Comparison of ENCODE assay signal across 8 cellular contexts in genomic region chr2:75646583-75647425, GRCh38. TPM values are rescaled to one million over a fixed set of nuclear protein-coding genes. Genes with fewer than 3 reads are reported as not detected.
DNase-seq lines count a peak whose midpoint lies in the region; ATAC-seq and TF ChIP-seq lines count a peak whose summit lies in the region.

Gene MRPL19 (plus strand): TSS chr2:75646783. CDS start chr2:75646808, 25 bp downstream.

- H4K20me1 ChIP-seq in IMR-90 (ENCODE audit: insufficient read depth, low read length) (no peaks in the 10 kb centered on the region), PC-3 (ENCODE audit: low read length) (no peaks in the 10 kb centered on the region)

- H3K27ac ChIP-seq in IMR-90 (ENCODE audit: insufficient read depth, low read length) (peak within 1 kb of the TSS; percentile 67), PC-3 (ENCODE audit: low read length) (peak within 1 kb of the TSS; percentile 35)

- TF ChIP-seq POLR2A in IMR-90 (IDR thresholded peaks at IDR 0.05; ENCODE audit: low read depth, low read length), result peak; percentile 33; the same call in 1 of the 2 replicates

- H3K79me2 ChIP-seq in PC-3 (ENCODE audit: low read length), result peaks cover 38% of the 10 kb centered on the region

- TF ChIP-seq CTCF in IMR-90 (conservative IDR thresholded peaks at IDR 0.05; ENCODE audit: low read depth, low read length) (no peak), PC-3 (conservative IDR thresholded peaks at IDR 0.05; ENCODE audit: low read depth, low read length) (no peak), epithelial cell of proximal tubule (conservative IDR thresholded peaks at IDR 0.05; ENCODE audit: low read depth, low read length) (no peak)

- POLR2A ChIA-PET in IMR-90 (lab: Charles Lee; ENCODE audit: unreplicated experiment), result no interaction called here
- POLR2A ChIA-PET in PC-3 (lab: Charles Lee; ENCODE audit: unreplicated experiment), result interaction anchor here (0.6 kb wide), 2 partner anchors 26 to 123 kb away, joined by 4 read pairs; no protein-coding TSS in a partner anchor

- H3K56ac ChIP-seq in IMR-90 (ENCODE audit: extremely low read depth, insufficient read depth, low read length), result peak within 1 kb of the TSS; percentile 72; the same call in 1 of the 2 replicates

- peak within 1 kb of the TSS; percentile 53 for H2BK5ac ChIP-seq in IMR-90 (ENCODE audit: low read depth, low read length, poor library complexity, severe bottlenecking)

- dilution Hi-C loops in IMR-90 (cut with HindIII; ENCODE audit: low sequenced_read_pairs, unreplicated experiment), result loop anchor here (25.0 kb wide), 1 partner anchor 185 kb away; no protein-coding TSS in a partner anchor

- intact Hi-C loops in IMR-90 (cut with micrococcal nuclease), result loop anchor here (1.0 kb wide), 1 partner anchor 63 kb away; the partner anchor contains the start of gene GCFC2
- intact Hi-C loops in PC-3 (cut with micrococcal nuclease), result loop anchor here (1.0 kb wide), 1 partner anchor 64 kb away; no protein-coding TSS in a partner anchor

- TF ChIP-seq RAD21 in IMR-90 (IDR thresholded peaks at IDR 0.05; ENCODE audit: low read length), result no peak

- 0 out of 2 replicates have a peak, but pooled peaks cover 5% of the 10 kb centered on the region for H3K9me1 ChIP-seq in IMR-90 (ENCODE audit: insufficient read depth, low read length)

- peaks cover 12% of the 10 kb centered on the region for H3K36me3 ChIP-seq in IMR-90 (ENCODE audit: control insufficient read depth, insufficient read depth, low read length)
- H3K36me3 ChIP-seq in PC-3 (ENCODE audit: low read depth, low read length), result peaks cover 12% of the 10 kb centered on the region

- H3K14ac ChIP-seq in IMR-90 (replicated peaks; ENCODE audit: low read depth, low read length), result peak within 1 kb of the TSS; percentile 93

- CTCF ChIA-PET in IMR-90 (lab: Yijun Ruan, JAX) (interaction anchor here (0.6 kb wide), 1 partner anchor 69 kb away, joined by 3 read pairs; no protein-coding TSS in a partner anchor), PC-3 (lab: Charles Lee) (interaction anchor here (0.6 kb wide), 1 partner anchor 181 kb away, joined by 4 read pairs; no protein-coding TSS in a partner anchor)

- H3F3A ChIP-seq in PC-3 (ENCODE audit: low read length, unreplicated experiment), result no peaks in the 10 kb centered on the region

- H3K4ac ChIP-seq in IMR-90 (ENCODE audit: low read depth, low read length), result peak within 1 kb of the TSS; percentile 84

- peak; percentile 66 for DNase-seq in DMS153 (lab: John Stamatoyannopoulos, UW)
- peak; percentile 93 for DNase-seq in IMR-90
- DNase-seq in PC-3, result peak; percentile 91
- DNase-seq in activated T-cell treated with anti-CD3 and anti-CD28 coated beads for 4 hours, result peak; percentile 55
- DNase-seq in epithelial cell of proximal tubule (ENCODE audit: low read depth), result peak; percentile 67
- DNase-seq in mucosa of gallbladder (ENCODE audit: low spot score), result peak; percentile 90
- peak; percentile 62 for DNase-seq in stimulated activated CD8-positive, alpha-beta memory T cell treated with anti-CD3 and anti-CD28 coated beads, Interleukin-4, amount 100 ng/mL, for 24 hours (ENCODE audit: low read depth)

- H3K4me1 ChIP-seq in IMR-90 (ENCODE audit: control insufficient read depth, insufficient read depth, low read length) (no peaks in the 10 kb centered on the region), PC-3 (ENCODE audit: insufficient read depth, low read length) (peaks cover 6% of the 10 kb centered on the region)

- 0 out of 2 replicates have a peak within 1 kb of the TSS, but pooled peaks have one; percentile 28 for H2AK5ac ChIP-seq in IMR-90 (ENCODE audit: low read depth, low read length)

- no TSS peak for BruUV-seq in IMR-90 (replicated peaks; lab: Mats Ljungman, UMichigan)
- TSS peak; percentile 40 for BruUV-seq in PC-3 (replicated peaks; lab: Mats Ljungman, UMichigan)

- H3K27me3 ChIP-seq in IMR-90 (ENCODE audit: control insufficient read depth, insufficient read depth, low read length) (no peaks in the 10 kb centered on the region), PC-3 (ENCODE audit: low read length) (no peaks in the 10 kb centered on the region)

- peak within 1 kb of the TSS; percentile 77 for H3K9ac ChIP-seq in IMR-90 (ENCODE audit: low read depth, low read length)
- H3K9ac ChIP-seq in PC-3 (ENCODE audit: low read length), result peak within 1 kb of the TSS; percentile 97

- peak within 1 kb of the TSS; percentile 88 for H2AK9ac ChIP-seq in IMR-90 (replicated peaks; ENCODE audit: low read depth, low read length, poor library complexity)

- H3K79me1 ChIP-seq in IMR-90 (ENCODE audit: low read depth in 1 of 2, low read length in 2 of 2), result peaks cover 4 to 32% of the 10 kb centered on the region in 2 experiments

- H2BK15ac ChIP-seq in IMR-90 (ENCODE audit: low read depth, low read length), result no peak within 1 kb of the TSS

- H3K4me3 ChIP-seq in IMR-90 (ENCODE audit: insufficient read depth, low read depth, low read length) (peak within 1 kb of the TSS; percentile 66), PC-3 (ENCODE audit: low read length) (peak within 1 kb of the TSS; percentile 94), epithelial cell of proximal tubule (ENCODE audit: low read depth, low read length) (peak within 1 kb of the TSS; percentile 94)

- H3K23ac ChIP-seq in IMR-90 (ENCODE audit: low read depth, low read length), result peak within 1 kb of the TSS; percentile 61

- peak within 1 kb of the TSS; percentile 69 for H2BK120ac ChIP-seq in IMR-90 (ENCODE audit: low read depth, low read length)

- H4K8ac ChIP-seq in IMR-90 (ENCODE audit: low read depth in 2 of 2, low read length in 2 of 2), result peak within 1 kb of the TSS; percentile 90 to 93

- peak within 1 kb of the TSS; percentile 54 for H4K91ac ChIP-seq in IMR-90 (ENCODE audit: insufficient read depth, low read depth, low read length)

- H4K5ac ChIP-seq in IMR-90 (ENCODE audit: low read depth, low read length), result peak within 1 kb of the TSS; percentile 87

- H2BK20ac ChIP-seq in IMR-90 (ENCODE audit: low read depth, low read length), result 0 out of 2 replicates have a peak within 1 kb of the TSS, but pooled peaks have one; percentile 38

- no peaks in the 10 kb centered on the region for H3K9me2 ChIP-seq in PC-3 (replicated peaks; ENCODE audit: low read length)

- peak within 1 kb of the TSS; percentile 68 for H3K4me2 ChIP-seq in IMR-90 (ENCODE audit: low read depth, low read length)
- H3K4me2 ChIP-seq in PC-3 (ENCODE audit: low read length), result peak within 1 kb of the TSS; percentile 99

- no peaks in the 10 kb centered on the region for H3K9me3 ChIP-seq in IMR-90 (ENCODE audit: control insufficient read depth, insufficient read depth, low read length)
- no peaks in the 10 kb centered on the region for H3K9me3 ChIP-seq in PC-3 (ENCODE audit: low read length)

- 1% methylated on average over 26 of the region's 60 CpGs; no CpG with 5 or more reads in 1 of the 2 experiments for WGBS in IMR-90 (ENCODE audit: extremely low coverage in 2 of 2, insufficient read length in 1 of 2), 2 experiments

- H2AFZ ChIP-seq in IMR-90 (replicated peaks; ENCODE audit: low read length, poor library complexity), result peak within 1 kb of the TSS; percentile 99
- peak within 1 kb of the TSS; percentile 99 for H2AFZ ChIP-seq in PC-3 (ENCODE audit: low read length)

- ATAC-seq in GM21529 (IDR thresholded peaks at IDR 0.05; ENCODE audit: unreplicated experiment) (peak; percentile 95), IMR-90 (ENCODE audit: low read depth) (peak; percentile 99), PC-3 (peak; percentile 98)

- H3K18ac ChIP-seq in IMR-90 (ENCODE audit: low read depth, low read length), result peak within 1 kb of the TSS; percentile 17

- in situ Hi-C loops in IMR-90 (cut with MboI; ENCODE audit: low sequenced_read_pairs), result no loop called here

TF ChIP-seq in IMR-90, 13 proteins besides CTCF, POLR2A, EP300 and RAD21:
- no peak for TF ChIP-seq SMC3 (IDR thresholded peaks at IDR 0.05; ENCODE audit: low read depth, low read length)
- TF ChIP-seq CHD1 (IDR thresholded peaks at IDR 0.05; ENCODE audit: low read depth, low read length), result no peak
- no peak for TF ChIP-seq RCOR1 (IDR thresholded peaks at IDR 0.05; ENCODE audit: insufficient replicate concordance, low read length)
- TF ChIP-seq NFE2L2 (IDR thresholded peaks at IDR 0.05; ENCODE audit: low read depth, low read length), result no peak
- peak; percentile 23; the same call in 1 of the 2 replicates for TF ChIP-seq BHLHE40 (IDR thresholded peaks at IDR 0.05; ENCODE audit: low read depth, low read length)
- TF ChIP-seq, protein P1, sequence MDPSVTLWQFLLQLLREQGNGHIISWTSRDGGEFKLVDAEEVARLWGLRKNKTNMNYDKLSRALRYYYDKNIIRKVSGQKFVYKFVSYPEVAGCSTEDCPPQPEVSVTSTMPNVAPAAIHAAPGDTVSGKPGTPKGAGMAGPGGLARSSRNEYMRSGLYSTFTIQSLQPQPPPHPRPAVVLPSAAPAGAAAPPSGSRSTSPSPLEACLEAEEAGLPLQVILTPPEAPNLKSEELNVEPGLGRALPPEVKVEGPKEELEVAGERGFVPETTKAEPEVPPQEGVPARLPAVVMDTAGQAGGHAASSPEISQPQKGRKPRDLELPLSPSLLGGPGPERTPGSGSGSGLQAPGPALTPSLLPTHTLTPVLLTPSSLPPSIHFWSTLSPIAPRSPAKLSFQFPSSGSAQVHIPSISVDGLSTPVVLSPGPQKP (IDR thresholded peaks at IDR 0.05; ENCODE audit: borderline replicate concordance, low read depth, low read length), result no peak
- no peak; the same call in 1 of the 2 replicates for TF ChIP-seq CEBPB (IDR thresholded peaks at IDR 0.05; ENCODE audit: low read depth, low read length)
- no peak for TF ChIP-seq RFX5 (IDR thresholded peaks at IDR 0.05; ENCODE audit: low read depth, low read length)
- TF ChIP-seq MAZ (IDR thresholded peaks at IDR 0.05; ENCODE audit: borderline replicate concordance, low read depth, low read length), result no peak
- TF ChIP-seq MAFK (IDR thresholded peaks at IDR 0.05; ENCODE audit: low read depth, low read length), result no peak
- peak; percentile 73 for TF ChIP-seq MXI1 (IDR thresholded peaks at IDR 0.05; ENCODE audit: borderline replicate concordance, low read depth, low read length)
- TF ChIP-seq, protein P2, sequence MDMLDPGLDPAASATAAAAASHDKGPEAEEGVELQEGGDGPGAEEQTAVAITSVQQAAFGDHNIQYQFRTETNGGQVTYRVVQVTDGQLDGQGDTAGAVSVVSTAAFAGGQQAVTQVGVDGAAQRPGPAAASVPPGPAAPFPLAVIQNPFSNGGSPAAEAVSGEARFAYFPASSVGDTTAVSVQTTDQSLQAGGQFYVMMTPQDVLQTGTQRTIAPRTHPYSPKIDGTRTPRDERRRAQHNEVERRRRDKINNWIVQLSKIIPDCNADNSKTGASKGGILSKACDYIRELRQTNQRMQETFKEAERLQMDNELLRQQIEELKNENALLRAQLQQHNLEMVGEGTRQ (IDR thresholded peaks at IDR 0.05; ENCODE audit: low read depth, low read length), result no peak
TF ChIP-seq in IMR-90: peak in this region for 2.

RNA-seq across cellular contexts. Expression of gene MRPL19, which starts in this region (rescaled TPM):
- total RNA-seq in IMR-90 (2012; rRNA removed) (28.5 and 48.0 TPM in 2 replicates), PC-3 (2014; rRNA removed) (81.1 and 85.9 TPM in 2 replicates), epithelial cell of proximal tubule (43.9 and 66.1 TPM in 2 replicates), mucosa of gallbladder (45.4 TPM)
- 23.4 and 24.8 TPM in 2 replicates for polyA plus RNA-seq in IMR-90 (2012; rRNA removed)
- polyA plus RNA-seq in IMR-90 (2012; cell fraction: cytosol; rRNA removed), result 16.8 and 33.2 TPM in 2 replicates
- polyA plus RNA-seq in IMR-90 (2012; cell fraction: nucleus; rRNA removed; ENCODE audit: low replicate concordance), result 3.4 and 5.3 TPM in 2 replicates

Comparison
In these comparisons a context has a peak if more than half of its experiments do, and no peak if none do; other contexts are left out.
1. Peak in every context shown above with its lines: DNase-seq, ATAC-seq, H3K4me3 ChIP-seq and H3K27ac ChIP-seq.